In genomic region chr6:143973097-143973979, GRCh38 we compare ENCODE assay signal across 1 cellular context.
A peak's percentile ranks its signal among the peaks of the same experiment; 100 is the strongest.
TF ChIP-seq lines count a peak whose summit lies in the region.

No MANE protein-coding gene starts in this region.

TF ChIP-seq in WTC11, 78 proteins besides CTCF, POLR2A, EP300 and RAD21 (continued from another document):
- TF ChIP-seq ZNF532 (CRISPR knock-in tag; IDR thresholded peaks at IDR 0.05; ENCODE audit: borderline replicate concordance) (no peak), FOXP4 (CRISPR knock-in tag; IDR thresholded peaks at IDR 0.05) (peak; percentile 91), HMGA2 (CRISPR knock-in tag; IDR thresholded peaks at IDR 0.05) (no peak), ZMAT4 (CRISPR knock-in tag; IDR thresholded peaks at IDR 0.05) (no peak), ZNF416 (CRISPR knock-in tag; IDR thresholded peaks at IDR 0.05) (no peak), ZNF671 (CRISPR knock-in tag; IDR thresholded peaks at IDR 0.05) (no peak)
